1 cellular context compared by ENCODE assay signal in the genomic region with DNA sequence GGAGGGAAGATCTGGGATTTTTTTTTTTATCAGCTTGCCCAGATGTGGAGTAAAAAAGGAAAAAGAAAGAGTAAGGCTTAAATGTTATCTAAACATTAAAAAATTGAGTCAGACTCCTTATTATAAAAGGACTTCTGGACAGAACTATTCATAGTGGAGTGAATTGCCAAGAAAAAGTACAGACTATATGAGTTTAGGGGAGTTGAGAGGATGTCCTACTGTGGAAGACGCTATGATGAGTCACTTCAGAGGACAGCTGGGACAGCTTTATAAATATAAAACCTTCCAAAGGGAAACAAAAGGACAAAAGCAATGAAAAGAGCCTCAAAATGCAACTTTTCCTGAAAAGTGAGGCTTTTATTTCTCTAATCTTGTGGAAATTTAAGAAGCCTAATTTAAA.
TF ChIP-seq lines count a peak whose summit lies in the region.

No MANE protein-coding gene starts in this region.

TF ChIP-seq in SK-N-SH, 30 proteins besides CTCF, POLR2A, EP300 and RAD21 (continued from another document):
- no peak for TF ChIP-seq TEAD4 (IDR thresholded peaks at IDR 0.05; ENCODE audit: borderline replicate concordance, insufficient read depth)
- TF ChIP-seq RFX5 (IDR thresholded peaks at IDR 0.05; ENCODE audit: low read length) = no peak
- TF ChIP-seq RCOR1 (IDR thresholded peaks at IDR 0.05; ENCODE audit: low read length) = no peak
